Comparison of ENCODE assay signal across 1 cellular context in genomic region chr9:137606005-137606601, GRCh38.
TF ChIP-seq lines count a peak whose summit lies in the region.

No MANE protein-coding gene starts in this region.

TF ChIP-seq in HEK293, 187 proteins besides CTCF, POLR2A, EP300 and RAD21 (continued from another document):
- peak; percentile 40; the same call in 1 of the 2 replicates for TF ChIP-seq HIC1 (tag by site-specific recombination; IDR thresholded peaks at IDR 0.05)
- TF ChIP-seq ZNF423 (tag by site-specific recombination; IDR thresholded peaks at IDR 0.05) = peak; percentile 74; the same call in 1 of the 2 replicates
- peak; percentile 30; the same call in 1 of the 2 replicates for TF ChIP-seq ZEB2 (tag by site-specific recombination; IDR thresholded peaks at IDR 0.05)
- no peak for TF ChIP-seq FEZF1 (tag by site-specific recombination; IDR thresholded peaks at IDR 0.05)
- TF ChIP-seq OSR2 (tag by site-specific recombination; IDR thresholded peaks at IDR 0.05) = peak; percentile 33
- 0 out of 2 replicates have a peak, but pooled peaks have one; percentile 20 for TF ChIP-seq KLF10 (tag by site-specific recombination; IDR thresholded peaks at IDR 0.05)
- TF ChIP-seq PRDM1 (tag by site-specific recombination; IDR thresholded peaks at IDR 0.05) = no peak
- no peak for TF ChIP-seq ZFHX2 (tag by site-specific recombination; conservative IDR thresholded peaks at IDR 0.05)
- TF ChIP-seq GFI1B (tag by site-specific recombination; IDR thresholded peaks at IDR 0.05) = no peak
